Comparison of ENCODE assay signal across 9 cellular contexts in genomic region chr7:90244909-90245841, GRCh38.
DNase-seq lines count a peak whose midpoint lies in the region; ATAC-seq and TF ChIP-seq lines count a peak whose summit lies in the region.
"Had no signal": no experiment of that assay in that cellular context is flagged by ENCODE, and none has a peak within 500 bp of the region (broad histone marks: within the 10 kb centered on the region; RNA-seq: fewer than 3 reads in every experiment).

Gene CFAP69 (plus strand): TSS chr7:90245174. CDS start chr7:90245425, 251 bp downstream.

- TF ChIP-seq CTCF in 22Rv1 (IDR thresholded peaks at IDR 0.05) (peak; percentile 35), VCaP (conservative IDR thresholded peaks at IDR 0.05) (peak; percentile 27)

- in situ Hi-C loops in T47D (cut with HindIII; ENCODE audit: low pct_unique_long_range_greater_than_20kb, low sequenced_read_pairs) = no loop called here

- DNase-seq in NCI-H2107 (lab: John Stamatoyannopoulos, UW) = peak; percentile 48
- DNase-seq in T47D (ENCODE audit: low read depth in 1 of 2, low spot score in 1 of 2) = peak; percentile 51 to 87
- DNase-seq in iPS-NIHi11 (ENCODE audit: low spot score) = peak; percentile 93
- DNase-seq: DND-41 had no signal

- ATAC-seq in GM18519 (IDR thresholded peaks at IDR 0.05; ENCODE audit: low FRiP score, unreplicated experiment) = peak; percentile 78
- ATAC-seq in HG03025 (IDR thresholded peaks at IDR 0.05; ENCODE audit: low FRiP score, unreplicated experiment) = peak; percentile 86

- peak within 1 kb of the TSS; percentile 61 to 86 (median 77) for H3K4me3 ChIP-seq in skin epidermis

- peak within 1 kb of the TSS; percentile 89 for H3K27ac ChIP-seq in 22Rv1
- H3K27ac ChIP-seq in VCaP = peak within 1 kb of the TSS; percentile 100
- H3K27ac ChIP-seq in skin epidermis = peak within 1 kb of the TSS in 19 of 21 experiments; percentile 13 to 89 (median 68)

Comparison
In these comparisons a context has a peak if more than half of its experiments do, and no peak if none do; other contexts are left out.
1. Peak in every context shown above with its lines: DNase-seq, ATAC-seq, H3K4me3 ChIP-seq and H3K27ac ChIP-seq.